Comparison of ENCODE assay signal across 8 cellular contexts in the genomic region with DNA sequence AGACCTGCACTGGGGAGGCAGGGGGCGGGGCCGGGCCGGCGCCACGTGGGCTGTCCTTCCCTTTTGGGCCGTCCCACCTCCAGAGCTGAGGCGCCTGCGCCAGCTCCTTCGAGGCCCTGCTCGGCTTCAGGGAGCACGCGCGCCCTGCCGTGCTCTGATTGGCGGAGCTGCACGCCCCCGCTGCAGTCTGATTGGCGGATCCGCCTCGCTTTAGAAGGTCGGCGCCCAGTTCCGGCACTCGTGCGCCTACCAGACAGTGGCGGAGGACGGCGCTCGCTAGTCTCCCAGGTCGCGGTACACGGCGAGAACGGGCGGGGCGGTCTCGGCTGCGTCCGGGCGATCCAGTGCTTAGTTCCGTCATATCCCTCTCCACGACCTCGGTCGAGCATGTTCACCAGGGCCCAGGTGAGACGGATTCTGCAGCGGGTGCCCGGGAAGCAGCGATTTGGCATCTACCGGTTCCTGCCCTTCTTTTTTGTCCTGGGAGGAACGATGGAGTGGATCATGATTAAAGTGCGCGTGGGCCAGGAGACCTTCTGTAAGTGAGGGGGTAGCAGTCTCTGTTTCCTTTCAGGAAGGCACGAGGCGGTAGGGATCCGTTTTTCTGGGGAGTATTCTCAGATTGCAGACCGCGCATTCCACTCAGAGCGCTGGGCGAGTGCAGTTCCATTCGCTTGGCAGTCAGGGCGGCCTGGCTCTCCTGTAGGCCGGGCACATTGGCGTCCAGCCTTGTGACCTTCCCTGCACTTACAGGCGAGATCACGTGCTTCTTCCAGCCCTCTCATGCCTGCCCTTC. TPM values are rescaled to one million over a fixed set of nuclear protein-coding genes. Genes with fewer than 3 reads are reported as not detected.
A peak's percentile ranks its signal among the peaks of the same experiment; 100 is the strongest.
DNase-seq lines count a peak whose midpoint lies in the region; FAIRE-seq and TF ChIP-seq lines count a peak whose summit lies in the region.

A gene with protein sequence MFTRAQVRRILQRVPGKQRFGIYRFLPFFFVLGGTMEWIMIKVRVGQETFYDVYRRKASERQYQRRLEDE (plus strand): TSS at position 237 of the 796 bp plus-strand sequence. CDS start 151 bp downstream, at position 388.

- peak; percentile 81 for FAIRE-seq in RCC 7860 (lab: Jason Lieb, UNC)

- H3K4me1 ChIP-seq in GM23248 (ENCODE audit: insufficient read depth): peaks cover 43% of the 10 kb centered on the region
- H3K4me1 ChIP-seq in Karpas-422 (ENCODE audit: low read length): peaks cover 46% of the 10 kb centered on the region
- H3K4me1 ChIP-seq in esophagus squamous epithelium: peaks cover 56 to 77% (median 64%) of the 10 kb centered on the region in 3 donors

- H3K79me2 ChIP-seq in GM23248 (ENCODE audit: insufficient read depth) (peaks cover 65% of the 10 kb centered on the region), Karpas-422 (ENCODE audit: low read length) (peaks cover 70% of the 10 kb centered on the region)

- DNase-seq in Daoy (ENCODE audit: low read depth) (peak; percentile 99), GM23248 (peak; percentile 100), Karpas-422 (peak; percentile 99), RCC 7860 (ENCODE audit: low spot score) (peak; percentile 93), activated T-helper 1 cell treated with Interleukin-2 at 50 U/mL for 16 hours (ENCODE audit: low read depth) (peak; percentile 98), esophagus squamous epithelium (lab: John Stamatoyannopoulos, UW) (peak; percentile 81), myocyte (ENCODE audit: low read depth) (peak; percentile 99)
- DNase-seq in stimulated activated CD8-positive, alpha-beta memory T cell treated with anti-CD3 and anti-CD28 coated beads, Interleukin-7, amount 100 ng/mL, for 4 hours (ENCODE audit: low read depth in 2 of 2): peak; percentile 94 to 98

- H4K20me1 ChIP-seq in GM23248 (ENCODE audit: insufficient read depth) (no peaks in the 10 kb centered on the region), Karpas-422 (ENCODE audit: insufficient read depth, low read depth, low read length) (peaks cover 13% of the 10 kb centered on the region; the same call in 1 of the 2 replicates)

- TF ChIP-seq POLR2A in esophagus squamous epithelium (IDR thresholded peaks at IDR 0.05): peak in 3 of 4 donors; percentile 98

- peak in 1 of 6 experiments; percentile 33 for TF ChIP-seq CTCF in esophagus squamous epithelium (IDR thresholded peaks at IDR 0.05)

- in situ Hi-C loops in GM23248 (cut with MboI): no loop called here

- H3K4me2 ChIP-seq in GM23248 (ENCODE audit: unreplicated experiment): peak within 1 kb of the TSS; percentile 97
- peak within 1 kb of the TSS; percentile 93 for H3K4me2 ChIP-seq in Karpas-422 (ENCODE audit: low read depth, low read length, poor library complexity, severe bottlenecking)

- H3K27me3 ChIP-seq in GM23248 (replicated peaks; ENCODE audit: insufficient read depth): no peaks in the 10 kb centered on the region
- H3K27me3 ChIP-seq in Karpas-422 (ENCODE audit: low read length): no peaks in the 10 kb centered on the region
- no peaks in the 10 kb centered on the region for H3K27me3 ChIP-seq in esophagus squamous epithelium

- H3K27ac ChIP-seq in GM23248 (peak within 1 kb of the TSS; percentile 89), Karpas-422 (ENCODE audit: low read length) (peak within 1 kb of the TSS; percentile 78), esophagus squamous epithelium (peak within 1 kb of the TSS; percentile 86 to 95 (median 92))

- H3K9me3 ChIP-seq in GM23248 (ENCODE audit: low read depth): no peaks in the 10 kb centered on the region
- H3K9me3 ChIP-seq in Karpas-422 (ENCODE audit: low read length): no peaks in the 10 kb centered on the region
- no peaks in the 10 kb centered on the region for H3K9me3 ChIP-seq in esophagus squamous epithelium

- WGBS in GM23248 (ENCODE audit: low coverage in 1 of 2, low lambda C conversion rate in 2 of 2, missing lambda C conversion rate in 2 of 2), 2 experiments: 1 to 2% methylated on average over 46 to 60 of the region's 65 CpGs
- WGBS in esophagus squamous epithelium, 2 donors: 0 to 1% methylated on average over 1 to 20 of the region's 65 CpGs

- H3K36me3 ChIP-seq in GM23248 (ENCODE audit: low read depth) (peaks cover 2% of the 10 kb centered on the region; the same call in 1 of the 2 replicates), Karpas-422 (ENCODE audit: insufficient read depth, low read length) (peaks cover 13% of the 10 kb centered on the region), esophagus squamous epithelium (peaks cover 0 to 24% (median 0%) of the 10 kb centered on the region in 3 donors)

- H3F3A ChIP-seq in GM23248 (ENCODE audit: insufficient read depth): peaks cover 35% of the 10 kb centered on the region

- H3K9ac ChIP-seq in GM23248 (peak within 1 kb of the TSS; percentile 94), Karpas-422 (ENCODE audit: low read length) (peak within 1 kb of the TSS; percentile 98)

- peak within 1 kb of the TSS; percentile 71 for H2AFZ ChIP-seq in GM23248
- peak within 1 kb of the TSS; percentile 75; the same call in 1 of the 2 replicates for H2AFZ ChIP-seq in Karpas-422 (ENCODE audit: low read length)

- no peaks in the 10 kb centered on the region for H3K9me2 ChIP-seq in GM23248 (ENCODE audit: insufficient read depth)
- H3K9me2 ChIP-seq in Karpas-422 (replicated peaks; ENCODE audit: insufficient read depth, low read length): no peaks in the 10 kb centered on the region

- peak within 1 kb of the TSS; percentile 92 for H3K4me3 ChIP-seq in GM23248
- H3K4me3 ChIP-seq in Karpas-422 (ENCODE audit: low read length): peak within 1 kb of the TSS; percentile 96
- H3K4me3 ChIP-seq in esophagus squamous epithelium: peak within 1 kb of the TSS; percentile 62 to 87 (median 80)

- intact Hi-C loops in esophagus squamous epithelium (cut with DNase I): loop anchor here (10.0 kb wide), 1 partner anchor 148 kb away; a partner anchor contains a TSS

RNA-seq across cellular contexts. Expression of the gene that starts here (rescaled TPM):
- total RNA-seq in Daoy (2014; rRNA removed; shearing (Covaris generic)): 3.8 and 13.9 TPM in 2 replicates
- total RNA-seq in GM23248 (2014; rRNA removed; shearing (Covaris generic)): 0.32 and 5.3 TPM in 2 replicates
- polyA plus RNA-seq in GM23248 (2016; fragmentation: Nextera tagmentation; extraction: Ambion mirVana): 60.7 and 64.2 TPM in 2 replicates
- total RNA-seq in Karpas-422 (2014; rRNA removed; shearing (Covaris generic); ENCODE audit: low replicate concordance): 23.4 and 29.7 TPM in 2 replicates
- total RNA-seq in esophagus squamous epithelium (1 to 10 TPM in 3 of 4 donors, under 1 TPM in 1; 0.32 to 5.1 (median 1.9) TPM), myocyte (1.6 and 22.1 TPM in 2 replicates)
- 106 TPM for polyA plus RNA-seq in myocyte (2012)

Comparison
In these comparisons a context has a peak if more than half of its experiments do, and no peak if none do; other contexts are left out.
1. Peak in every context shown above with its lines: DNase-seq, H3K4me3 ChIP-seq and H3K27ac ChIP-seq.